ENCODE assay signal across 8 cellular contexts in genomic region chr7:87220734-87221215, GRCh38. TPM values are rescaled to one million over a fixed set of nuclear protein-coding genes. Genes with fewer than 3 reads are reported as not detected.
DNase-seq lines count a peak whose midpoint lies in the region; ATAC-seq and TF ChIP-seq lines count a peak whose summit lies in the region.

No MANE protein-coding gene starts in this region.

- H3K4me1 Mint-ChIP-seq in T-cell, result peaks cover 33 to 47% (median 37%) of the 10 kb centered on the region in 3 donors
- H3K4me1 Mint-ChIP-seq in glutamatergic neuron (ENCODE audit: low read depth, unreplicated experiment), result no peaks in the 10 kb centered on the region

- TF ChIP-seq CTCF in left ventricle myocardium inferior (IDR thresholded peaks at IDR 0.05; ENCODE audit: borderline replicate concordance) (no peak), glutamatergic neuron (IDR thresholded peaks at IDR 0.05; ENCODE audit: partially characterized antibody, unreplicated experiment) (no peak)

- peak overlapping the region; percentile 95 for H3K4me3 ChIP-seq in left ventricle myocardium inferior

- DNase-seq in left ventricle myocardium inferior, result no peak
- no peak for DNase-seq in Right ventricle myocardium superior
- no peak for DNase-seq in T-cell
- DNase-seq in glutamatergic neuron, result no peak
- peak; percentile 37 for DNase-seq in putamen (ENCODE audit: low spot score)
- DNase-seq in stimulated activated naive CD4-positive, alpha-beta T cell (lab: John Stamatoyannopoulos, UW), result no peak

- peak overlapping the region; percentile 37 to 79 for H3K27ac Mint-ChIP-seq in T-cell
- H3K27ac Mint-ChIP-seq in glutamatergic neuron (ENCODE audit: unreplicated experiment), result no peak overlapping the region

- no peaks in the 10 kb centered on the region for H3K36me3 Mint-ChIP-seq in T-cell
- H3K36me3 Mint-ChIP-seq in glutamatergic neuron (ENCODE audit: unreplicated experiment), result no peaks in the 10 kb centered on the region

- no peaks in the 10 kb centered on the region for H3K9me3 Mint-ChIP-seq in T-cell
- no peaks in the 10 kb centered on the region for H3K9me3 Mint-ChIP-seq in glutamatergic neuron (ENCODE audit: unreplicated experiment)

- POLR2A ChIA-PET in T-cell (lab: Charles Lee), result interaction anchor here (0.5 to 4.2 kb wide), 11 partner anchors 9 to 655 kb away, joined by 3 to 41 read pairs (median 4); partner anchors contain the start of genes DMTF1 (in 2 of the 2), DBF4 (in 1 of the 2) and SLC25A40 (in 1 of the 2)

- CTCF ChIA-PET in T-cell (lab: Charles Lee), result interaction anchor here in 1 of 2 donors (0.8 to 2.9 kb wide), 7 partner anchors 10 to 242 kb away, joined by 3 to 18 read pairs (median 5); partner anchors contain the start of gene DMTF1

- no peaks in the 10 kb centered on the region for H3K36me3 ChIP-seq in left ventricle myocardium inferior

- peak overlapping the region; percentile 91 for H3K27ac ChIP-seq in left ventricle myocardium inferior (replicated peaks)

- ATAC-seq in Right ventricle myocardium superior (ENCODE audit: poor library complexity), result no peak
- ATAC-seq in T-cell (replicated peaks in 1 of 4), result no peak
- ATAC-seq in GM19452 (IDR thresholded peaks at IDR 0.05; ENCODE audit: unreplicated experiment), result no peak
- no peak for ATAC-seq in GM18517 (IDR thresholded peaks at IDR 0.05; ENCODE audit: unreplicated experiment)

- peaks cover 17% of the 10 kb centered on the region for H3K27me3 ChIP-seq in left ventricle myocardium inferior (ENCODE audit: low read depth)

- H3K27me3 Mint-ChIP-seq in T-cell (no peaks in the 10 kb centered on the region), glutamatergic neuron (ENCODE audit: unreplicated experiment) (peaks cover 7% of the 10 kb centered on the region)

- H3K9me3 ChIP-seq in left ventricle myocardium inferior (replicated peaks), result no peaks in the 10 kb centered on the region

- H3K4me3 Mint-ChIP-seq in T-cell (peak overlapping the region; percentile 81 to 100 (median 98)), glutamatergic neuron (ENCODE audit: unreplicated experiment) (peak overlapping the region; percentile 85)

- intact Hi-C loops in left ventricle myocardium inferior (cut with micrococcal nuclease), result no loop called here
- intact Hi-C loops in Right ventricle myocardium superior (cut with DNase I), result no loop called here

- H3K4me1 ChIP-seq in left ventricle myocardium inferior, result peaks cover 49% of the 10 kb centered on the region

RNA-seq across cellular contexts. Expression of gene TMEM243, which starts 1.2 kb away (rescaled TPM):
- total RNA-seq in left ventricle myocardium inferior (4.4 TPM), Right ventricle myocardium superior (4.8 TPM), T-cell (100 to 1,000 TPM in 3 of 5 donors, 10 to 100 TPM in 2; 95.2 to 170 (median 108) TPM), glutamatergic neuron (ENCODE audit: unreplicated experiment) (4.3 TPM)

Comparison
In these comparisons a context has a peak if more than half of its experiments do, and no peak if none do; other contexts are left out.
1. RNA of gene TMEM243, which starts 1.2 kb away (total RNA-seq): 95.2 to 170 TPM in T-cell; 4.8 TPM in Right ventricle myocardium superior (single experiment), 4.4 TPM in left ventricle myocardium inferior (single experiment) and 4.3 TPM in glutamatergic neuron (single experiment); every median in the first group is over 10 times any median in the second.